9 cellular contexts compared by ENCODE assay signal in genomic region chr2:1721706-1722483, GRCh38. TPM values are rescaled to one million over a fixed set of nuclear protein-coding genes. Genes with fewer than 3 reads are reported as not detected.
DNase-seq lines count a peak whose midpoint lies in the region; ATAC-seq and TF ChIP-seq lines count a peak whose summit lies in the region.
"Had no signal": no experiment of that assay in that cellular context is flagged by ENCODE, and none has a peak within 500 bp of the region (broad histone marks: within the 10 kb centered on the region; RNA-seq: fewer than 3 reads in every experiment).

No MANE protein-coding gene starts in this region.

- no peak for TF ChIP-seq CTCF in Peyer's patch (IDR thresholded peaks at IDR 0.05)
- TF ChIP-seq CTCF in esophagus muscularis mucosa (IDR thresholded peaks at IDR 0.05) = no peak

- no peak for ATAC-seq in HG03520 (IDR thresholded peaks at IDR 0.05; ENCODE audit: unreplicated experiment)
- ATAC-seq in HG02981 (IDR thresholded peaks at IDR 0.05; ENCODE audit: unreplicated experiment) = no peak
- ATAC-seq: WTC11 had no signal

- TF ChIP-seq EP300 in esophagus muscularis mucosa (IDR thresholded peaks at IDR 0.05) = no peak

- H3K4me3 ChIP-seq in Peyer's patch (no peak overlapping the region), esophagus muscularis mucosa (peak overlapping the region in 1 of 4 donors; percentile 28), muscle layer of duodenum (ENCODE audit: low read depth in 1 of 2, low read length in 2 of 2) (no peak overlapping the region)

- peak overlapping the region; percentile 48 to 79 (median 66) for H3K27ac ChIP-seq in Peyer's patch
- H3K27ac ChIP-seq in esophagus muscularis mucosa (replicated peaks in 1 of 4) = peak overlapping the region; percentile 77 to 84 (median 81)
- H3K27ac ChIP-seq in muscle layer of duodenum (ENCODE audit: low read length) = peak overlapping the region; percentile 7

- H3K9me3 ChIP-seq in Peyer's patch (no peaks in the 10 kb centered on the region), esophagus muscularis mucosa (no peaks in the 10 kb centered on the region), muscle layer of duodenum (ENCODE audit: control insufficient read depth in 1 of 2, low read length in 2 of 2) (no peaks in the 10 kb centered on the region)

- H3K27me3 ChIP-seq in Peyer's patch (no peaks in the 10 kb centered on the region), esophagus muscularis mucosa (no peaks in the 10 kb centered on the region), muscle layer of duodenum (ENCODE audit: low read depth, low read length) (no peaks in the 10 kb centered on the region)

- TF ChIP-seq POLR2A in Peyer's patch (IDR thresholded peaks at IDR 0.05) = no peak
- no peak for TF ChIP-seq POLR2A in esophagus muscularis mucosa (IDR thresholded peaks at IDR 0.05; ENCODE audit: low read depth)

- 36% methylated on average over 16 of the region's 16 CpGs for WGBS in esophagus muscularis mucosa

- no peaks in the 10 kb centered on the region for H3K36me3 ChIP-seq in Peyer's patch
- H3K36me3 ChIP-seq in esophagus muscularis mucosa = no peaks in the 10 kb centered on the region
- no peaks in the 10 kb centered on the region for H3K36me3 ChIP-seq in muscle layer of duodenum (ENCODE audit: control insufficient read depth in 1 of 2, insufficient read depth in 2 of 2, low read length in 2 of 2)

- H3K4me1 ChIP-seq in Peyer's patch (no peaks in the 10 kb centered on the region), esophagus muscularis mucosa (peaks cover 24 to 48% (median 42%) of the 10 kb centered on the region in 4 donors), muscle layer of duodenum (ENCODE audit: control insufficient read depth in 1 of 2, insufficient read depth in 2 of 2, low read length in 2 of 2) (peaks cover 2 to 27% of the 10 kb centered on the region in 2 donors)

- DNase-seq in A172 (ENCODE audit: low spot score) = peak; percentile 94
- no peak for DNase-seq in Peyer's patch
- no peak for DNase-seq in esophagus muscularis mucosa (ENCODE audit: extremely low spot score)
- DNase-seq in activated T-cell treated with anti-CD3 and anti-CD28 coated beads, Interleukin-2, amount 50 U/mL, for 1 hour = no peak
- no peak for DNase-seq in activated effector memory CD4-positive, alpha-beta T cell treated with Interleukin-2 at 50 U/mL for 16 hours

- intact Hi-C loops in esophagus muscularis mucosa (cut with DNase I) = no loop called here

RNA-seq across cellular contexts. Expression of gene PXDN, which starts 22.4 kb away (rescaled TPM):
- 98.5 and 124 TPM in 2 replicates for total RNA-seq in A172 (2014; rRNA removed; shearing (Covaris generic))
- total RNA-seq in Peyer's patch (100 to 1,000 TPM in 1 of 4 donors, 10 to 100 TPM in 2, 1 to 10 TPM in 1; 7.5 to 148 (median 21.0) TPM), esophagus muscularis mucosa (10 to 100 TPM; 19.9 to 81.6 (median 50.1) TPM)

Comparison
In these comparisons a context has a peak if more than half of its experiments do, and no peak if none do; other contexts are left out.
1. H3K27ac ChIP-seq: peak in every context shown above with its lines; median percentile 81 in esophagus muscularis mucosa; 66 in Peyer's patch; 7 in muscle layer of duodenum.